Comparison of ENCODE assay signal across 6 cellular contexts in genomic region chr11:574632-575323, GRCh38. TPM values are rescaled to one million over a fixed set of nuclear protein-coding genes. Genes with fewer than 3 reads are reported as not detected.
DNase-seq lines count a peak whose midpoint lies in the region; ATAC-seq and TF ChIP-seq lines count a peak whose summit lies in the region.

No MANE protein-coding gene starts in this region.

- DNase-seq in GM23338 (ENCODE audit: low spot score), result no peak
- no peak for DNase-seq in body of pancreas
- no peak for DNase-seq in NCI-H774 (lab: John Stamatoyannopoulos, UW)
- DNase-seq in HCEC 1CT, result no peak
- no peak for DNase-seq in NCI-H1694 treated with DMSO at 0.1 percent for 48 hours (lab: John Stamatoyannopoulos, UW)

- H3K27ac ChIP-seq in GM23338 (ENCODE audit: low read depth), result no peak overlapping the region
- peak overlapping the region in 3 of 4 donors; percentile 15 to 69 (median 66) for H3K27ac ChIP-seq in body of pancreas
- H3K27ac ChIP-seq in neural cell (ENCODE audit: low read length), result peak overlapping the region; percentile 70

- ATAC-seq in GM23338 (peak; percentile 1), body of pancreas (no peak)

- H3K4me3 Mint-ChIP-seq in GM23338, result peak overlapping the region; percentile 80

- intact Hi-C loops in body of pancreas (cut with DNase I), result no loop called here

- TF ChIP-seq RAD21 in neural cell (conservative IDR thresholded peaks at IDR 0.05), result no peak

- H3K9me3 ChIP-seq in body of pancreas (no peaks in the 10 kb centered on the region), neural cell (ENCODE audit: low read length) (no peaks in the 10 kb centered on the region)

- H3K9ac ChIP-seq in neural cell (ENCODE audit: low read length), result peak overlapping the region; percentile 77

- no peak overlapping the region for H3K27ac Mint-ChIP-seq in GM23338

- peaks cover 28% of the 10 kb centered on the region for H4K20me1 ChIP-seq in GM23338 (replicated peaks; ENCODE audit: insufficient read depth)
- peaks cover 12% of the 10 kb centered on the region for H4K20me1 ChIP-seq in neural cell (ENCODE audit: insufficient read depth)

- H3K9me2 ChIP-seq in GM23338 (ENCODE audit: insufficient read depth) (no peaks in the 10 kb centered on the region), neural cell (ENCODE audit: insufficient read depth, low read length) (no peaks in the 10 kb centered on the region)

- H2AFZ ChIP-seq in GM23338 (no peak overlapping the region), neural cell (ENCODE audit: low read depth, low read length) (no peak overlapping the region)

- H3K79me2 ChIP-seq in GM23338 (replicated peaks; ENCODE audit: insufficient read depth) (peaks cover 31% of the 10 kb centered on the region), neural cell (replicated peaks; ENCODE audit: insufficient read depth, low read length) (peaks cover 30% of the 10 kb centered on the region)

- no peaks in the 10 kb centered on the region; the same call in 2 of the 3 replicates for H3K36me3 Mint-ChIP-seq in GM23338 (ENCODE audit: low read depth)

- H3K4me1 ChIP-seq in GM23338 (ENCODE audit: insufficient read depth) (peaks cover 16% of the 10 kb centered on the region), body of pancreas (peaks cover 43% of the 10 kb centered on the region)

- WGBS in body of pancreas, 2 donors, result 21 to 33% methylated on average over 25 of the region's 28 CpGs

- H3K4me3 ChIP-seq in GM23338, result peak overlapping the region; percentile 70
- H3K4me3 ChIP-seq in body of pancreas, result no peak overlapping the region
- peak overlapping the region; percentile 95 for H3K4me3 ChIP-seq in neural cell (ENCODE audit: low read length)

- H3K4me2 ChIP-seq in GM23338 (peak overlapping the region; percentile 88), neural cell (ENCODE audit: low read length) (peak overlapping the region; percentile 44)

- TF ChIP-seq POLR2A in body of pancreas (IDR thresholded peaks at IDR 0.05), result no peak

- TF ChIP-seq CTCF in GM23338 (conservative IDR thresholded peaks at IDR 0.05; ENCODE audit: low read depth in 2 of 2) (no peak), body of pancreas (IDR thresholded peaks at IDR 0.05) (no peak), neural cell (IDR thresholded peaks at IDR 0.05; ENCODE audit: poor library complexity, severe bottlenecking) (no peak)

- H3K27me3 Mint-ChIP-seq in GM23338 (ENCODE audit: insufficient read depth, low read depth, poor library complexity), result peaks cover 30% of the 10 kb centered on the region

- peaks cover 25% of the 10 kb centered on the region for H3K27me3 ChIP-seq in GM23338 (ENCODE audit: insufficient read depth)
- H3K27me3 ChIP-seq in body of pancreas, result no peaks in the 10 kb centered on the region
- no peaks in the 10 kb centered on the region for H3K27me3 ChIP-seq in neural cell (ENCODE audit: insufficient read depth, low read depth, low read length)

- H3K4me1 Mint-ChIP-seq in GM23338, result peaks cover 30% of the 10 kb centered on the region

- H3K9me3 Mint-ChIP-seq in GM23338, result no peaks in the 10 kb centered on the region; the same call in 2 of the 3 replicates

- TF ChIP-seq EP300 in neural cell (conservative IDR thresholded peaks at IDR 0.05; ENCODE audit: poor library complexity, severe bottlenecking), result no peak

- H3K36me3 ChIP-seq in GM23338 (ENCODE audit: insufficient read depth), result no peaks in the 10 kb centered on the region
- H3K36me3 ChIP-seq in body of pancreas (replicated peaks in 1 of 2; ENCODE audit: insufficient read depth in 1 of 2, low read depth in 2 of 2), result no peaks in the 10 kb centered on the region
- H3K36me3 ChIP-seq in neural cell (ENCODE audit: insufficient read depth, low read length), result no peaks in the 10 kb centered on the region

- H3F3A ChIP-seq in GM23338 (replicated peaks; ENCODE audit: low read depth) (peaks cover 13% of the 10 kb centered on the region; the same call in 1 of the 2 replicates), neural cell (ENCODE audit: insufficient read depth, low read length, poor library complexity, severe bottlenecking) (no peaks in the 10 kb centered on the region)

TF ChIP-seq in GM23338, 12 proteins besides CTCF, POLR2A, EP300 and RAD21:
- no peak for TF ChIP-seq POLR2AphosphoS5 (IDR thresholded peaks at IDR 0.05; ENCODE audit: low read depth)
- peak; percentile 39 for TF ChIP-seq EZH2 (IDR thresholded peaks at IDR 0.05; ENCODE audit: low read depth, unreplicated experiment)

TF ChIP-seq in neural cell, 6 proteins besides CTCF, POLR2A, EP300 and RAD21:
- TF ChIP-seq MXI1 (conservative IDR thresholded peaks at IDR 0.05; ENCODE audit: poor library complexity, severe bottlenecking), result no peak
- no peak for TF ChIP-seq TAF1 (IDR thresholded peaks at IDR 0.05; ENCODE audit: low read depth)
- no peak for TF ChIP-seq EZH2 (IDR thresholded peaks at IDR 0.05; ENCODE audit: borderline replicate concordance, insufficient read depth, low read length, poor library complexity, severe bottlenecking)
- TF ChIP-seq SMC3 (conservative IDR thresholded peaks at IDR 0.05; ENCODE audit: poor library complexity), result no peak
- no peak for TF ChIP-seq POLR2AphosphoS5 (IDR thresholded peaks at IDR 0.05)
- TF ChIP-seq, protein P1, sequence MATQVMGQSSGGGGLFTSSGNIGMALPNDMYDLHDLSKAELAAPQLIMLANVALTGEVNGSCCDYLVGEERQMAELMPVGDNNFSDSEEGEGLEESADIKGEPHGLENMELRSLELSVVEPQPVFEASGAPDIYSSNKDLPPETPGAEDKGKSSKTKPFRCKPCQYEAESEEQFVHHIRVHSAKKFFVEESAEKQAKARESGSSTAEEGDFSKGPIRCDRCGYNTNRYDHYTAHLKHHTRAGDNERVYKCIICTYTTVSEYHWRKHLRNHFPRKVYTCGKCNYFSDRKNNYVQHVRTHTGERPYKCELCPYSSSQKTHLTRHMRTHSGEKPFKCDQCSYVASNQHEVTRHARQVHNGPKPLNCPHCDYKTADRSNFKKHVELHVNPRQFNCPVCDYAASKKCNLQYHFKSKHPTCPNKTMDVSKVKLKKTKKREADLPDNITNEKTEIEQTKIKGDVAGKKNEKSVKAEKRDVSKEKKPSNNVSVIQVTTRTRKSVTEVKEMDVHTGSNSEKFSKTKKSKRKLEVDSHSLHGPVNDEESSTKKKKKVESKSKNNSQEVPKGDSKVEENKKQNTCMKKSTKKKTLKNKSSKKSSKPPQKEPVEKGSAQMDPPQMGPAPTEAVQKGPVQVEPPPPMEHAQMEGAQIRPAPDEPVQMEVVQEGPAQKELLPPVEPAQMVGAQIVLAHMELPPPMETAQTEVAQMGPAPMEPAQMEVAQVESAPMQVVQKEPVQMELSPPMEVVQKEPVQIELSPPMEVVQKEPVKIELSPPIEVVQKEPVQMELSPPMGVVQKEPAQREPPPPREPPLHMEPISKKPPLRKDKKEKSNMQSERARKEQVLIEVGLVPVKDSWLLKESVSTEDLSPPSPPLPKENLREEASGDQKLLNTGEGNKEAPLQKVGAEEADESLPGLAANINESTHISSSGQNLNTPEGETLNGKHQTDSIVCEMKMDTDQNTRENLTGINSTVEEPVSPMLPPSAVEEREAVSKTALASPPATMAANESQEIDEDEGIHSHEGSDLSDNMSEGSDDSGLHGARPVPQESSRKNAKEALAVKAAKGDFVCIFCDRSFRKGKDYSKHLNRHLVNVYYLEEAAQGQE (IDR thresholded peaks at IDR 0.05; ENCODE audit: borderline replicate concordance), result no peak

RNA-seq across cellular contexts. Expression of gene PHRF1, which starts 1.5 kb away (rescaled TPM):
- total RNA-seq in GM23338 (2014; rRNA removed; shearing (Covaris generic)), result 33.9 and 45.9 TPM in 2 replicates
- polyA plus RNA-seq in GM23338 (2016; fragmentation: Nextera tagmentation; extraction: Ambion mirVana) (11.0 and 11.6 TPM in 2 replicates), neural cell (8.5 and 12.1 TPM in 2 replicates)
- 10 to 100 TPM; 18.2 to 34.3 TPM for total RNA-seq in body of pancreas
- 38.0 and 49.2 TPM in 2 replicates for polyA minus RNA-seq in neural cell

RNA-seq across cellular contexts. Expression of gene RASSF7, which starts 14.0 kb away (rescaled TPM):
- 59.1 and 64.8 TPM in 2 replicates for total RNA-seq in GM23338 (2014; rRNA removed; shearing (Covaris generic))
- polyA plus RNA-seq in GM23338 (2016; fragmentation: Nextera tagmentation; extraction: Ambion mirVana), result 37.6 and 39.6 TPM in 2 replicates
- 100 to 1,000 TPM in 1 of 2 donors, 10 to 100 TPM in 1; 49.5 to 134 TPM for total RNA-seq in body of pancreas
- polyA plus RNA-seq in neural cell, result 37.1 and 51.5 TPM in 2 replicates
- 9.3 and 14.6 TPM in 2 replicates for polyA minus RNA-seq in neural cell

RNA-seq across cellular contexts. Expression of gene LMNTD2, which starts 14.2 kb away (rescaled TPM):
- 1.3 and 1.8 TPM in 2 replicates for total RNA-seq in GM23338 (2014; rRNA removed; shearing (Covaris generic))
- polyA plus RNA-seq in GM23338 (2016; fragmentation: Nextera tagmentation; extraction: Ambion mirVana) (1.9 and 2.1 TPM in 2 replicates), neural cell (0.61 and 3.0 TPM in 2 replicates)
- total RNA-seq in body of pancreas, result 10 to 100 TPM in 1 of 2 donors, 1 to 10 TPM in 1; 6.0 to 12.9 TPM
- polyA minus RNA-seq in neural cell, result not detected in 2 replicates

RNA-seq across cellular contexts. Expression of gene LRRC56, which starts 37.5 kb away (rescaled TPM):
- 0.54 and 0.87 TPM in 2 replicates for total RNA-seq in GM23338 (2014; rRNA removed; shearing (Covaris generic))
- 0.52 and 0.73 TPM in 2 replicates for polyA plus RNA-seq in GM23338 (2016; fragmentation: Nextera tagmentation; extraction: Ambion mirVana)
- total RNA-seq in body of pancreas, result 1 to 10 TPM; 1.6 to 2.3 TPM
- 0.76 and 1.3 TPM in 2 replicates for polyA plus RNA-seq in neural cell
- 1.2 and 1.5 TPM in 2 replicates for polyA minus RNA-seq in neural cell

RNA-seq across cellular contexts. Expression of gene HRAS, which starts 39.4 kb away (rescaled TPM):
- 28.7 and 37.9 TPM in 2 replicates for total RNA-seq in GM23338 (2014; rRNA removed; shearing (Covaris generic))
- polyA plus RNA-seq in GM23338 (2016; fragmentation: Nextera tagmentation; extraction: Ambion mirVana) (46.3 and 48.7 TPM in 2 replicates), neural cell (119 and 120 TPM in 2 replicates)
- 10 to 100 TPM; 13.0 to 15.8 TPM for total RNA-seq in body of pancreas
- polyA minus RNA-seq in neural cell, result 50.2 and 55.7 TPM in 2 replicates

Comparison
In these comparisons a context has a peak if more than half of its experiments do, and no peak if none do; other contexts are left out.
1. H3K4me3 ChIP-seq: peak in GM23338 (single experiment) and neural cell (single experiment); none in body of pancreas (0 of 2).